10 cellular contexts compared by ENCODE assay signal in the genomic region with DNA sequence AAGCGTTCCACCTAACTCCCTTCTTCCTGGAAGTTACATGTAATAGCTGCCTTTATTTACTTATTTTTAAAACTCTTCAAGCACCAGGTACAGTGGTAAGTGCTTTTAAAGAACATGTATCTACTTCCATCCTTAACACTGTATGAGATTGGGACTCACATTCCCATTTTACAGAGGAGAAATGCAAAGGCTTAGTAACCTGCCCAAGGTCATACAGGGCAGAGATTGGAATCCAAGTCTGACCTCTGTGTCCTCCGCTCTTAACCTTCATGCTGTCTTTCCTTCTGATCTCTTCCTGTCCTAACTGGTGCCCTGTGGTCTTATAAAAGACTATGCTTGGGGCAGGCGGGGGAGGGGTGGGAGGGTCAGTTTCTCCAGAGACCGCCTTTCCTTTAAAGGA. TPM values are rescaled to one million over a fixed set of nuclear protein-coding genes. Genes with fewer than 3 reads are reported as not detected.
DNase-seq lines count a peak whose midpoint lies in the region; ATAC-seq, FAIRE-seq and TF ChIP-seq lines count a peak whose summit lies in the region.
"Had no signal": no experiment of that assay in that cellular context is flagged by ENCODE, and none has a peak within 500 bp of the region (broad histone marks: within the 10 kb centered on the region; RNA-seq: fewer than 3 reads in every experiment).

No MANE protein-coding gene starts in this region.

- H3K27ac ChIP-seq in left ventricle myocardium inferior (replicated peaks) (peak overlapping the region; percentile 96), mucosa of rectum (ENCODE audit: low read depth in 2 of 2, low read length in 2 of 2) (peak overlapping the region; percentile 85 to 87), aorta (ENCODE audit: low read depth in 1 of 2, low read length in 2 of 2) (peak overlapping the region in 1 of 2 donors; percentile 22)

- peak overlapping the region; percentile 5 to 97 for H3K9ac ChIP-seq in mucosa of rectum (ENCODE audit: low read depth in 1 of 2, low read length in 2 of 2)

- H3K4me1 ChIP-seq in left ventricle myocardium inferior: peaks cover 70% of the 10 kb centered on the region
- peaks cover 17 to 20% of the 10 kb centered on the region in 2 donors for H3K4me1 ChIP-seq in mucosa of rectum (ENCODE audit: control insufficient read depth in 2 of 2, insufficient read depth in 2 of 2, low read length in 2 of 2)
- H3K4me1 ChIP-seq in aorta (ENCODE audit: control insufficient read depth in 1 of 2, insufficient read depth in 2 of 2, low read length in 2 of 2): peaks cover 0 to 13% of the 10 kb centered on the region in 2 donors

- H3K36me3 ChIP-seq in left ventricle myocardium inferior (no peaks in the 10 kb centered on the region), bronchial epithelial cell (ENCODE audit: control insufficient read depth, insufficient read depth, low read length) (no peaks in the 10 kb centered on the region), mucosa of rectum (ENCODE audit: control insufficient read depth in 2 of 2, insufficient read depth in 2 of 2, low read length in 2 of 2) (no peaks in the 10 kb centered on the region), aorta (ENCODE audit: control insufficient read depth in 1 of 2, insufficient read depth in 2 of 2, low read length in 1 of 2) (no peaks in the 10 kb centered on the region)

- H3K9me3 ChIP-seq in left ventricle myocardium inferior (replicated peaks) (no peaks in the 10 kb centered on the region), mucosa of rectum (ENCODE audit: control insufficient read depth in 2 of 2, low read length in 2 of 2) (no peaks in the 10 kb centered on the region), aorta (ENCODE audit: control insufficient read depth, low read length) (no peaks in the 10 kb centered on the region)

- peak overlapping the region; percentile 97 for H3K4me3 ChIP-seq in left ventricle myocardium inferior
- H3K4me3 ChIP-seq in bronchial epithelial cell (ENCODE audit: low read depth, low read length): peak overlapping the region; percentile 86
- H3K4me3 ChIP-seq in mucosa of rectum (ENCODE audit: low read length in 2 of 2): peak overlapping the region; percentile 82 to 88
- H3K4me3 ChIP-seq in aorta (ENCODE audit: low read length in 2 of 2): peak overlapping the region; percentile 85 to 91

- H3K27me3 ChIP-seq in left ventricle myocardium inferior (ENCODE audit: low read depth) (no peaks in the 10 kb centered on the region), bronchial epithelial cell (ENCODE audit: control insufficient read depth, insufficient read depth, low read length) (no peaks in the 10 kb centered on the region), mucosa of rectum (ENCODE audit: control insufficient read depth in 2 of 2, insufficient read depth in 2 of 2, low read length in 2 of 2) (no peaks in the 10 kb centered on the region), aorta (ENCODE audit: control insufficient read depth in 1 of 2, insufficient read depth in 2 of 2, low read length in 1 of 2) (no peaks in the 10 kb centered on the region)

- TF ChIP-seq CTCF in left ventricle myocardium inferior (IDR thresholded peaks at IDR 0.05; ENCODE audit: borderline replicate concordance) (no peak), bronchial epithelial cell (IDR thresholded peaks at IDR 0.05; ENCODE audit: insufficient read depth, low read length, severe bottlenecking) (no peak)

- FAIRE-seq in bronchial epithelial cell (lab: Jason Lieb, UNC): no peak
- FAIRE-seq: G401.6 had no signal

- ATAC-seq in left ventricle myocardium superior (no peak), aorta (ENCODE audit: low FRiP score) (no peak), HG03565 (IDR thresholded peaks at IDR 0.05; ENCODE audit: unreplicated experiment) (no peak), GM19395 (IDR thresholded peaks at IDR 0.05; ENCODE audit: unreplicated experiment) (no peak)

- intact Hi-C loops in left ventricle myocardium inferior (cut with micrococcal nuclease) (no loop called here), left ventricle myocardium superior (cut with micrococcal nuclease) (loop anchor here (10.0 kb wide), 1 partner anchor 103 kb away; the partner anchor contains the start of gene SLC9A8), aorta (cut with DNase I) (loop anchor here in 1 of 2 donors (5.0 to 10.0 kb wide), 4 partner anchors 35 to 133 kb away; partner anchors contain the start of gene SLC9A8)

- DNase-seq in left ventricle myocardium inferior (no peak), left ventricle myocardium superior (no peak), bronchial epithelial cell (ENCODE audit: low read depth) (no peak), aorta (no peak)
- DNase-seq in activated CD4-positive, CD25-positive, alpha-beta regulatory T cell treated with anti-CD3 and anti-CD28 coated beads, Interleukin-2, amount 50 U/mL, for 72 hours: no peak
- DNase-seq: amniotic stem cell had no signal

- WGBS in aorta, 2 donors: 39 to 45% methylated on average over 4 of the region's 4 CpGs

RNA-seq across cellular contexts. Expression of gene B4GALT5, which starts 1.6 kb away (rescaled TPM):
- total RNA-seq in left ventricle myocardium inferior (31.0 TPM), left ventricle myocardium superior (37.2 TPM), bronchial epithelial cell (9.7 and 25.2 TPM in 2 replicates), aorta (10 to 100 TPM; 35.9 to 38.3 TPM)
- 1 to 10 TPM; 8.3 to 8.8 TPM for polyA plus RNA-seq in aorta
